ENCODE assay signal across 8 cellular contexts in the genomic region with DNA sequence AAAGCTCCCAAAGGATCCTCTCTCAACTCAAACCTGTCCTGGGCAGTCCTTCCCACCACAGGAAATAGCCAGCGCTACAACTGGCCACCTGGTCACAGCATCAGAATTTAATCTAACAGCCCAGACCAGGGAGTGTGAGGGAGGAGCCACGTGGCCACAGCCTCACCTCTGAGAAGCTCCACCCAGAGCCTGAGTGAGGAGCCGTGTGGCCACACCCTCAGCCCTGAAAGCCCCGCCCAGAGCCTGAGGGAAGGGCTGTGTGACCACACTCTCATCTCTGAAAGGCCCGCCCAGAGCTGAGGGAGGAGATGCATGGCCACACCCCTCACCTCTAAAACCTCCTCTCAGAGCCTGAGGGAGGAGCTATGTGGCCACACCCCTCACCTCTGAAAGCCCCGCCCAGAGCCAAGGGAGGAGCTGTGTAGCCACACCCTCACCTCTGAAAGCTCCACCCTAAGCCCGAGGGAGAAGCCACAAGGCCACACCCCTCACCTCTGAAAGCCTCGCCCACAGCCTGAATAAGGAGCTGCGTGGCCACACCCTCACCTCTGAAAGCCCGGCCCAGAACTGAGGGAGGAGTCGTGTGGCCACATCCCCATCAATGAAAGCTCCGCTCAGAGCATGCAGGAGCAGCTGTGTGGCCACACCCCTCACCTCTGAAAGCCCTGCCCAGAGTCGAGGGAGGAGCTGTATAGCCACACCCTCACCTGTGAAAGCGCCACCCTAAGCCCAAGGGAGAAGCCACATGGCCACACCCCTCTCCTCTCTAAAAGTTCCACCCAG. TPM values are rescaled to one million over a fixed set of nuclear protein-coding genes. Genes with fewer than 3 reads are reported as not detected.
A peak's percentile ranks its signal among the peaks of the same experiment; 100 is the strongest.
DNase-seq lines count a peak whose midpoint lies in the region; ATAC-seq and TF ChIP-seq lines count a peak whose summit lies in the region.

No MANE protein-coding gene starts in this region.

- no peaks in the 10 kb centered on the region for H3K79me2 ChIP-seq in neural progenitor cell (ENCODE audit: low read depth)

- H4K20me1 ChIP-seq in neural progenitor cell (ENCODE audit: low read depth) = no peaks in the 10 kb centered on the region

- peaks cover 20% of the 10 kb centered on the region for H3K4me1 Mint-ChIP-seq in neural progenitor cell

- intact Hi-C loops in tibial artery (cut with DNase I; ENCODE audit: low total_unique reads) = no loop called here

- H3K9me3 Mint-ChIP-seq in neural progenitor cell = peaks cover 10% of the 10 kb centered on the region

- H3K27me3 ChIP-seq in effector memory CD4-positive, alpha-beta T cell (replicated peaks; ENCODE audit: control insufficient read depth, insufficient read depth, low read length, poor library complexity, severe bottlenecking) = no peaks in the 10 kb centered on the region
- no peaks in the 10 kb centered on the region for H3K27me3 ChIP-seq in neural progenitor cell
- peaks cover 0 to 19% of the 10 kb centered on the region in 2 donors for H3K27me3 ChIP-seq in tibial artery

- H3K27ac ChIP-seq in effector memory CD4-positive, alpha-beta T cell (ENCODE audit: insufficient read depth, low read length, poor library complexity, severe bottlenecking) = no peak overlapping the region
- no peak overlapping the region for H3K27ac ChIP-seq in neural progenitor cell
- no peak overlapping the region for H3K27ac ChIP-seq in tibial artery

- TF ChIP-seq CTCF in neural progenitor cell (IDR thresholded peaks at IDR 0.05) = no peak
- TF ChIP-seq CTCF in tibial artery (IDR thresholded peaks at IDR 0.05) = no peak

- ATAC-seq in GM18858 (IDR thresholded peaks at IDR 0.05; ENCODE audit: unreplicated experiment) = peak; percentile 64
- ATAC-seq in HG03060 (IDR thresholded peaks at IDR 0.05; ENCODE audit: low read depth, unreplicated experiment) = peak; percentile 82

- peaks cover 6% of the 10 kb centered on the region for H3K27me3 Mint-ChIP-seq in neural progenitor cell (ENCODE audit: insufficient read depth, low read depth)

- peaks cover 8% of the 10 kb centered on the region for H3F3A ChIP-seq in neural progenitor cell (ENCODE audit: low read depth)

- no peak overlapping the region for H3K27ac Mint-ChIP-seq in neural progenitor cell

- no peaks in the 10 kb centered on the region for H3K36me3 ChIP-seq in effector memory CD4-positive, alpha-beta T cell (ENCODE audit: control insufficient read depth, insufficient read depth, low read length)
- no peaks in the 10 kb centered on the region for H3K36me3 ChIP-seq in neural progenitor cell
- H3K36me3 ChIP-seq in tibial artery = no peaks in the 10 kb centered on the region

- DNase-seq in 8988T = peak; percentile 61
- peak; percentile 93 for DNase-seq in NCI-H2196 (lab: John Stamatoyannopoulos, UW; ENCODE audit: unreplicated experiment)
- DNase-seq in activated CD4-positive, CD25-positive, alpha-beta regulatory T cell treated with anti-CD3 and anti-CD28 coated beads, Interleukin-2, amount 50 U/mL, for 72 hours = peak; percentile 65
- DNase-seq in effector memory CD4-positive, alpha-beta T cell = peak; percentile 13 to 27 (median 26)
- DNase-seq in neural progenitor cell (ENCODE audit: low spot score) = peak; percentile 97
- DNase-seq in tibial artery = no peak

- H3K36me3 Mint-ChIP-seq in neural progenitor cell = peaks cover 3% of the 10 kb centered on the region

- no peaks in the 10 kb centered on the region for H3K9me3 ChIP-seq in effector memory CD4-positive, alpha-beta T cell (ENCODE audit: control insufficient read depth, low read length)
- no peaks in the 10 kb centered on the region for H3K9me3 ChIP-seq in neural progenitor cell (ENCODE audit: low read depth)
- peaks cover 0 to 3% (median 0%) of the 10 kb centered on the region in 3 donors for H3K9me3 ChIP-seq in tibial artery

- H3K4me3 ChIP-seq in effector memory CD4-positive, alpha-beta T cell (ENCODE audit: insufficient read depth, low read depth, low read length, poor library complexity, severe bottlenecking) = no peak overlapping the region
- no peak overlapping the region for H3K4me3 ChIP-seq in neural progenitor cell
- H3K4me3 ChIP-seq in tibial artery = no peak overlapping the region

- no peak overlapping the region for H3K9ac ChIP-seq in neural progenitor cell

- no peak overlapping the region for H2AFZ ChIP-seq in neural progenitor cell (replicated peaks)

- H3K4me1 ChIP-seq in effector memory CD4-positive, alpha-beta T cell (ENCODE audit: control insufficient read depth, insufficient read depth, low read length, poor library complexity, severe bottlenecking) = no peaks in the 10 kb centered on the region
- H3K4me1 ChIP-seq in neural progenitor cell (no peaks in the 10 kb centered on the region), tibial artery (no peaks in the 10 kb centered on the region)

- H3K4me3 Mint-ChIP-seq in neural progenitor cell = peak overlapping the region; percentile 50

- no peak overlapping the region for H3K4me2 ChIP-seq in neural progenitor cell

RNA-seq across cellular contexts. Expression of a gene that starts 28.6 kb away (rescaled TPM):
- not detected in 2 replicates for total RNA-seq in neural progenitor cell (ENCODE audit: low replicate concordance)

RNA-seq across cellular contexts. Expression of a gene that starts 45.9 kb away (rescaled TPM):
- 12.6 and 18.9 TPM in 2 replicates for total RNA-seq in neural progenitor cell (ENCODE audit: low replicate concordance)

Comparison
In these comparisons a context has a peak if more than half of its experiments do, and no peak if none do; other contexts are left out.
1. DNase-seq: peak in 8988T (single experiment), NCI-H2196 (single experiment), activated CD4-positive, CD25-positive, alpha-beta regulatory T cell treated with anti-CD3 and anti-CD28 coated beads, Interleukin-2, amount 50 U/mL, for 72 hours (single experiment), effector memory CD4-positive, alpha-beta T cell (3 of 3) and neural progenitor cell (single experiment); none in tibial artery (0 of 2).